ENCODE assay signal across 1 cellular context in the genomic region with DNA sequence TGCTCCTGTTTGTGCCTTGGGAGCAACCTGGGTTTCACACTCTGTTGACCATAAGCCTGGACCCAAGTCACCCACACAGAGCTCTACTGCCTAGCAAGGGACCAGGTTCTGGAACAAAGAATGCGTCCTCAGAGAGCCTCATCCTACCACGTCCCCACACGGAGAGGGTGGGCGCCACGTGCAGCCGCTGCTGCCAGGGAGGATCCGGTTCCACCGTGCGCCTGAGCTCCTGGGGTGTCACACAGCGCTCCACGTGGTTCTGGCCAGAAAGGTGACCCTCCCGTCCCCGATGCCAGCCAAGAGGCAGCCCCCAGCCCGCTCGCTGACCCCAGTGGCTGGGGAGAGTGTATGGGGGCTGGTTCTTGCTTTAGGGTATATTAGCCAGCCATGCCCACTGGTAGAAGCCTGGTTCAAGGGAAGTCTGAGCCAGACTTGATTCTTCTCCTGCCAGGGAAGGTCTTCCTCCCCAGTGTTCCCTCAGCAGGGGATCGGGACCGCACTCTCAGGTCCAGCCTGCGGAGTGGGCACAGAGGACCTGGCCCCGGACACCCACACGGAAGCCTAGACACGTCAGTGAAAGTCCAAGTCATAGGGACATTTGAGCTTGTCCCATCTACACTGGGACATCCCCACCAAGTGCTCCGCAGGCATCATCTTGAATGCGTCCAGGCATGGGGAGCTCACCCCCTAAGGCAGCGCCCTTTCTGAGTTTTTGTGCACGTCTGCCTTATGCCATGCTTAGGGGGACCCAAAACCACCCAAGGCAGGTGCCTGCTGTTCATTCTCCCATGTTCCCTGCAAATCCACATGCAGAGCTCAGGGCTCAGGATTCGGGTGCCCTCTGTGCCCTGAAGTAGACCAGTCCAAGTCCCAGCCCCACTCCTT.
TF ChIP-seq lines count a peak whose summit lies in the region.

No MANE protein-coding gene starts in this region.

TF ChIP-seq in H1, 55 proteins besides CTCF, POLR2A, EP300 and RAD21:
- TF ChIP-seq KDM1A (IDR thresholded peaks at IDR 0.05; ENCODE audit: borderline replicate concordance, low read length) (no peak), RXRA (IDR thresholded peaks at IDR 0.05; ENCODE audit: insufficient read depth, low read depth, low read length) (no peak), SP4 (IDR thresholded peaks at IDR 0.05; ENCODE audit: low read length) (no peak), SIRT6 (IDR thresholded peaks at IDR 0.05; ENCODE audit: low read length) (no peak), JUND (IDR thresholded peaks at IDR 0.05; ENCODE audit: low read length) (no peak), PHF8 (conservative IDR thresholded peaks at IDR 0.05; ENCODE audit: low read depth, low read length) (no peak), SIX5 (IDR thresholded peaks at IDR 0.05; ENCODE audit: low read depth, low read length) (no peak), HDAC2 (IDR thresholded peaks at IDR 0.05; ENCODE audit: borderline replicate concordance in 1 of 2, low read depth in 2 of 2, low read length in 2 of 2) (no peak)
- TF ChIP-seq, protein P1, sequence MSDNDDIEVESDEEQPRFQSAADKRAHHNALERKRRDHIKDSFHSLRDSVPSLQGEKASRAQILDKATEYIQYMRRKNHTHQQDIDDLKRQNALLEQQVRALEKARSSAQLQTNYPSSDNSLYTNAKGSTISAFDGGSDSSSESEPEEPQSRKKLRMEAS (IDR thresholded peaks at IDR 0.05) = no peak
- TF ChIP-seq, protein P2, sequence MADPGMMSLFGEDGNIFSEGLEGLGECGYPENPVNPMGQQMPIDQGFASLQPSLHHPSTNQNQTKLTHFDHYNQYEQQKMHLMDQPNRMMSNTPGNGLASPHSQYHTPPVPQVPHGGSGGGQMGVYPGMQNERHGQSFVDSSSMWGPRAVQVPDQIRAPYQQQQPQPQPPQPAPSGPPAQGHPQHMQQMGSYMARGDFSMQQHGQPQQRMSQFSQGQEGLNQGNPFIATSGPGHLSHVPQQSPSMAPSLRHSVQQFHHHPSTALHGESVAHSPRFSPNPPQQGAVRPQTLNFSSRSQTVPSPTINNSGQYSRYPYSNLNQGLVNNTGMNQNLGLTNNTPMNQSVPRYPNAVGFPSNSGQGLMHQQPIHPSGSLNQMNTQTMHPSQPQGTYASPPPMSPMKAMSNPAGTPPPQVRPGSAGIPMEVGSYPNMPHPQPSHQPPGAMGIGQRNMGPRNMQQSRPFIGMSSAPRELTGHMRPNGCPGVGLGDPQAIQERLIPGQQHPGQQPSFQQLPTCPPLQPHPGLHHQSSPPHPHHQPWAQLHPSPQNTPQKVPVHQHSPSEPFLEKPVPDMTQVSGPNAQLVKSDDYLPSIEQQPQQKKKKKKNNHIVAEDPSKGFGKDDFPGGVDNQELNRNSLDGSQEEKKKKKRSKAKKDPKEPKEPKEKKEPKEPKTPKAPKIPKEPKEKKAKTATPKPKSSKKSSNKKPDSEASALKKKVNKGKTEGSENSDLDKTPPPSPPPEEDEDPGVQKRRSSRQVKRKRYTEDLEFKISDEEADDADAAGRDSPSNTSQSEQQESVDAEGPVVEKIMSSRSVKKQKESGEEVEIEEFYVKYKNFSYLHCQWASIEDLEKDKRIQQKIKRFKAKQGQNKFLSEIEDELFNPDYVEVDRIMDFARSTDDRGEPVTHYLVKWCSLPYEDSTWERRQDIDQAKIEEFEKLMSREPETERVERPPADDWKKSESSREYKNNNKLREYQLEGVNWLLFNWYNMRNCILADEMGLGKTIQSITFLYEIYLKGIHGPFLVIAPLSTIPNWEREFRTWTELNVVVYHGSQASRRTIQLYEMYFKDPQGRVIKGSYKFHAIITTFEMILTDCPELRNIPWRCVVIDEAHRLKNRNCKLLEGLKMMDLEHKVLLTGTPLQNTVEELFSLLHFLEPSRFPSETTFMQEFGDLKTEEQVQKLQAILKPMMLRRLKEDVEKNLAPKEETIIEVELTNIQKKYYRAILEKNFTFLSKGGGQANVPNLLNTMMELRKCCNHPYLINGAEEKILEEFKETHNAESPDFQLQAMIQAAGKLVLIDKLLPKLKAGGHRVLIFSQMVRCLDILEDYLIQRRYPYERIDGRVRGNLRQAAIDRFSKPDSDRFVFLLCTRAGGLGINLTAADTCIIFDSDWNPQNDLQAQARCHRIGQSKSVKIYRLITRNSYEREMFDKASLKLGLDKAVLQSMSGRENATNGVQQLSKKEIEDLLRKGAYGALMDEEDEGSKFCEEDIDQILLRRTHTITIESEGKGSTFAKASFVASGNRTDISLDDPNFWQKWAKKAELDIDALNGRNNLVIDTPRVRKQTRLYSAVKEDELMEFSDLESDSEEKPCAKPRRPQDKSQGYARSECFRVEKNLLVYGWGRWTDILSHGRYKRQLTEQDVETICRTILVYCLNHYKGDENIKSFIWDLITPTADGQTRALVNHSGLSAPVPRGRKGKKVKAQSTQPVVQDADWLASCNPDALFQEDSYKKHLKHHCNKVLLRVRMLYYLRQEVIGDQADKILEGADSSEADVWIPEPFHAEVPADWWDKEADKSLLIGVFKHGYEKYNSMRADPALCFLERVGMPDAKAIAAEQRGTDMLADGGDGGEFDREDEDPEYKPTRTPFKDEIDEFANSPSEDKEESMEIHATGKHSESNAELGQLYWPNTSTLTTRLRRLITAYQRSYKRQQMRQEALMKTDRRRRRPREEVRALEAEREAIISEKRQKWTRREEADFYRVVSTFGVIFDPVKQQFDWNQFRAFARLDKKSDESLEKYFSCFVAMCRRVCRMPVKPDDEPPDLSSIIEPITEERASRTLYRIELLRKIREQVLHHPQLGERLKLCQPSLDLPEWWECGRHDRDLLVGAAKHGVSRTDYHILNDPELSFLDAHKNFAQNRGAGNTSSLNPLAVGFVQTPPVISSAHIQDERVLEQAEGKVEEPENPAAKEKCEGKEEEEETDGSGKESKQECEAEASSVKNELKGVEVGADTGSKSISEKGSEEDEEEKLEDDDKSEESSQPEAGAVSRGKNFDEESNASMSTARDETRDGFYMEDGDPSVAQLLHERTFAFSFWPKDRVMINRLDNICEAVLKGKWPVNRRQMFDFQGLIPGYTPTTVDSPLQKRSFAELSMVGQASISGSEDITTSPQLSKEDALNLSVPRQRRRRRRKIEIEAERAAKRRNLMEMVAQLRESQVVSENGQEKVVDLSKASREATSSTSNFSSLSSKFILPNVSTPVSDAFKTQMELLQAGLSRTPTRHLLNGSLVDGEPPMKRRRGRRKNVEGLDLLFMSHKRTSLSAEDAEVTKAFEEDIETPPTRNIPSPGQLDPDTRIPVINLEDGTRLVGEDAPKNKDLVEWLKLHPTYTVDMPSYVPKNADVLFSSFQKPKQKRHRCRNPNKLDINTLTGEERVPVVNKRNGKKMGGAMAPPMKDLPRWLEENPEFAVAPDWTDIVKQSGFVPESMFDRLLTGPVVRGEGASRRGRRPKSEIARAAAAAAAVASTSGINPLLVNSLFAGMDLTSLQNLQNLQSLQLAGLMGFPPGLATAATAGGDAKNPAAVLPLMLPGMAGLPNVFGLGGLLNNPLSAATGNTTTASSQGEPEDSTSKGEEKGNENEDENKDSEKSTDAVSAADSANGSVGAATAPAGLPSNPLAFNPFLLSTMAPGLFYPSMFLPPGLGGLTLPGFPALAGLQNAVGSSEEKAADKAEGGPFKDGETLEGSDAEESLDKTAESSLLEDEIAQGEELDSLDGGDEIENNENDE (IDR thresholded peaks at IDR 0.05; ENCODE audit: insufficient replicate concordance, low read length) = no peak
